Comparison of ENCODE assay signal across 1 cellular context in genomic region chr3:194602580-194603300, GRCh38.
TF ChIP-seq lines count a peak whose summit lies in the region.

No MANE protein-coding gene starts in this region.

TF ChIP-seq in SK-N-SH treated with all-trans-retinoic acid at 6 μM for 48 hours, 23 proteins besides CTCF, POLR2A, EP300 and RAD21 (continued from another document):
- TF ChIP-seq TOX (CRISPR knock-in tag; IDR thresholded peaks at IDR 0.05; ENCODE audit: borderline replicate concordance) (no peak), TCF4 (CRISPR knock-in tag; IDR thresholded peaks at IDR 0.05; ENCODE audit: borderline replicate concordance) (no peak)
